ENCODE assay signal across 27 cellular contexts in genomic region chr7:98496618-98497017, GRCh38.
"Had no signal": no experiment of that assay in that cellular context is flagged by ENCODE, and none has a peak within 500 bp of the region (broad histone marks: within the 10 kb centered on the region; RNA-seq: fewer than 3 reads in every experiment).

No MANE protein-coding gene starts in this region.

- H3K4me3 ChIP-seq: colonic mucosa, coronary artery, dorsolateral prefrontal cortex, esophagus muscularis mucosa, esophagus squamous epithelium, gastrocnemius medialis, gastroesophageal sphincter, heart right ventricle, hepatocyte had no signal

- DNase-seq: colonic mucosa; cortex of kidney; dermis blood vessel endothelial cell; dorsolateral prefrontal cortex; effector CD4-positive, alpha-beta T cell; effector CD8-positive, alpha-beta T cell; effector memory CD4-positive, alpha-beta T cell; effector memory CD8-positive, alpha-beta T cell; endodermal cell; erythroblast; esophagus squamous epithelium; foreskin fibroblast; foreskin keratinocyte; gastrocnemius medialis; glutamatergic neuron; head of caudate nucleus; heart right ventricle had no signal

- H2AFZ ChIP-seq: hepatocyte had no signal

- H3K4me2 ChIP-seq: hepatocyte had no signal

- H3K79me2 ChIP-seq: hepatocyte had no signal

- FAIRE-seq: colon, endometrium, endothelial cell of umbilical vein, frontal cortex had no signal

- H3K27ac ChIP-seq: colonic mucosa, coronary artery, dorsolateral prefrontal cortex, epithelial cell of prostate, esophagus muscularis mucosa, esophagus squamous epithelium, foreskin keratinocyte, gastrocnemius medialis, gastroesophageal sphincter, heart right ventricle, hepatocyte had no signal

- H3K36me3 ChIP-seq: colonic mucosa, esophagus muscularis mucosa, esophagus squamous epithelium, gastrocnemius medialis, gastroesophageal sphincter, heart right ventricle had no signal

- H3K9me3 ChIP-seq: colonic mucosa had no signal

- H3K27me3 ChIP-seq: colonic mucosa, esophagus squamous epithelium, foreskin keratinocyte, gastrocnemius medialis, hepatocyte had no signal

- H3K4me1 ChIP-seq: colonic mucosa, esophagus muscularis mucosa, esophagus squamous epithelium, foreskin keratinocyte, gastrocnemius medialis, gastroesophageal sphincter, heart right ventricle had no signal

- ATAC-seq: effector memory CD8-positive, alpha-beta T cell; esophagus mucosa; foreskin keratinocyte; gastrocnemius medialis; gastroesophageal sphincter; heart right ventricle had no signal
